In genomic region chr20:13141541-13141940, GRCh38 we compare ENCODE assay signal across 18 cellular contexts.
DNase-seq lines count a peak whose midpoint lies in the region; ATAC-seq and TF ChIP-seq lines count a peak whose summit lies in the region.
"Had no signal": no experiment of that assay in that cellular context is flagged by ENCODE, and none has a peak within 500 bp of the region (broad histone marks: within the 10 kb centered on the region; RNA-seq: fewer than 3 reads in every experiment).

No MANE protein-coding gene starts in this region.

- H3K4me3 Mint-ChIP-seq in activated CD8-positive, alpha-beta memory T cell treated with anti-CD3 and anti-CD28 coated beads, Interleukin-2, amount 10 ng/mL, durations not matched to agents 7 days and 5 days: no peak overlapping the region
- H3K4me3 Mint-ChIP-seq: activated T-helper 17 cell treated with anti-CD3 and anti-CD28 coated beads, Interleukin-2, amount 50 U/mL, for 72 hours had no signal

- POLR2A ChIA-PET in SK-N-SH (lab: Yijun Ruan, JAX): no interaction called here

- H3K36me3 Mint-ChIP-seq in activated CD8-positive, alpha-beta memory T cell treated with anti-CD3 and anti-CD28 coated beads, Interleukin-2, amount 10 ng/mL, durations not matched to agents 7 days and 5 days: no peaks in the 10 kb centered on the region

- H3K79me2 ChIP-seq in SK-N-SH (ENCODE audit: insufficient read depth): no peaks in the 10 kb centered on the region

- no peaks in the 10 kb centered on the region for H3F3A ChIP-seq in SK-N-SH (replicated peaks; ENCODE audit: insufficient read depth)

- no peak for ATAC-seq in activated CD8-positive, alpha-beta memory T cell treated with anti-CD3 and anti-CD28 coated beads, Interleukin-2, amount 10 ng/mL, durations not matched to agents 7 days and 5 days
- no peak for ATAC-seq in HG03159 (IDR thresholded peaks at IDR 0.05; ENCODE audit: unreplicated experiment)
- ATAC-seq: activated T-helper 17 cell treated with anti-CD3 and anti-CD28 coated beads, Interleukin-2, amount 50 U/mL, for 72 hours; gastroesophageal sphincter; left colon had no signal

- TF ChIP-seq CTCF in SK-N-SH (IDR thresholded peaks at IDR 0.05) (no peak), BE2C (IDR thresholded peaks at IDR 0.05; ENCODE audit: low read depth, low read length) (no peak), spleen (IDR thresholded peaks at IDR 0.05 in 8 of 11, conservative IDR thresholded peaks at IDR 0.05 in 3 of 11) (no peak)

- H3K27me3 ChIP-seq in SK-N-SH (ENCODE audit: insufficient read depth) (no peaks in the 10 kb centered on the region), BE2C (peaks cover 7% of the 10 kb centered on the region; the same call in 1 of the 2 replicates), spleen (replicated peaks in 1 of 7) (peaks cover 0 to 6% (median 0%) of the 10 kb centered on the region in 7 donors)
- H3K27me3 ChIP-seq: adrenal gland, gastroesophageal sphincter had no signal

- peaks cover 9% of the 10 kb centered on the region for H3K4me1 Mint-ChIP-seq in activated CD8-positive, alpha-beta memory T cell treated with anti-CD3 and anti-CD28 coated beads, Interleukin-2, amount 10 ng/mL, durations not matched to agents 7 days and 5 days
- H3K4me1 Mint-ChIP-seq: activated T-helper 17 cell treated with anti-CD3 and anti-CD28 coated beads, Interleukin-2, amount 50 U/mL, for 72 hours had no signal

- H3K36me3 ChIP-seq in SK-N-SH (replicated peaks in 1 of 2; ENCODE audit: control insufficient read depth in 1 of 2, insufficient read depth in 2 of 2, low read length in 1 of 2) (no peaks in the 10 kb centered on the region), BE2C (no peaks in the 10 kb centered on the region), spleen (no peaks in the 10 kb centered on the region)
- H3K36me3 ChIP-seq: adrenal gland, gastroesophageal sphincter had no signal

- no peak for TF ChIP-seq EP300 in SK-N-SH (IDR thresholded peaks at IDR 0.05; ENCODE audit: borderline replicate concordance in 1 of 2, low read depth in 1 of 2, low read length in 1 of 2)

- no peaks in the 10 kb centered on the region for H3K9me3 Mint-ChIP-seq in activated CD8-positive, alpha-beta memory T cell treated with anti-CD3 and anti-CD28 coated beads, Interleukin-2, amount 10 ng/mL, durations not matched to agents 7 days and 5 days (ENCODE audit: low read depth)

- no peaks in the 10 kb centered on the region for H3K9me2 ChIP-seq in SK-N-SH

- TF ChIP-seq RAD21 in SK-N-SH (IDR thresholded peaks at IDR 0.05; ENCODE audit: low read length): no peak

- peaks cover 10% of the 10 kb centered on the region for H3K27me3 Mint-ChIP-seq in activated CD8-positive, alpha-beta memory T cell treated with anti-CD3 and anti-CD28 coated beads, Interleukin-2, amount 10 ng/mL, durations not matched to agents 7 days and 5 days

- H3K9ac ChIP-seq in SK-N-SH: no peak overlapping the region

- WGBS in SK-N-SH (ENCODE audit: low lambda C conversion rate): 3% methylated on average over 3 of the region's 3 CpGs
- 80 to 90% (median 89%) methylated on average over 3 of the region's 3 CpGs for whole genome bisulfite sequencing in spleen, 5 donors

- H3K4me3 ChIP-seq in SK-N-SH (ENCODE audit: low read depth in 2 of 2, low read length in 1 of 2): no peak overlapping the region
- no peak overlapping the region for H3K4me3 ChIP-seq in BE2C (ENCODE audit: low read depth, low read length)
- no peak overlapping the region for H3K4me3 ChIP-seq in spleen
- H3K4me3 ChIP-seq: adrenal gland, gastroesophageal sphincter had no signal

- intact Hi-C loops in spleen (cut with DNase I; ENCODE audit: low total_unique reads): no loop called here

- CTCF ChIA-PET in SK-N-SH (lab: Yijun Ruan, JAX): interaction anchor here (0.7 to 1.2 kb wide), 5 partner anchors 18 to 631 kb away, joined by 3 to 4 read pairs (median 3); no protein-coding TSS in a partner anchor
- CTCF ChIA-PET in activated CD8-positive, alpha-beta memory T cell treated with anti-CD3 and anti-CD28 coated beads, Interleukin-2, amount 10 ng/mL, durations not matched to agents 7 days and 5 days (lab: Charles Lee): no interaction called here

- H3K9me3 ChIP-seq in SK-N-SH (no peaks in the 10 kb centered on the region), BE2C (no peaks in the 10 kb centered on the region), spleen (no peaks in the 10 kb centered on the region)
- H3K9me3 ChIP-seq: adrenal gland, gastroesophageal sphincter had no signal

- DNase-seq in AG08395 (ENCODE audit: low spot score) (peak; percentile 24), H4 (ENCODE audit: low spot score) (peak; percentile 21), SK-N-SH (peak; percentile 35), kidney glomerular epithelial cell (lab: John Stamatoyannopoulos, UW) (peak; percentile 4), BE2C (no peak), spleen (no peak)
- no peak for DNase-seq in activated CD8-positive, alpha-beta memory T cell treated with anti-CD3 and anti-CD28 coated beads, Interleukin-2, amount 10 ng/mL, durations not matched to agents 7 days and 5 days
- DNase-seq: adrenal gland; left colon; NCI-H1436; NCI-H2227 treated with DMSO at 0.1 percent for 48 hours; nucleus accumbens; retina; stimulated activated CD4-positive, alpha-beta T cell treated with anti-CD3 and anti-CD28 coated beads, Interleukin-12 subunit alpha, Interleukin-12 subunit beta, amount 100 ng/mL, for 4 hours; SW 1271 had no signal

- no peaks in the 10 kb centered on the region for H4K20me1 ChIP-seq in SK-N-SH (ENCODE audit: insufficient read depth)

- H3K4me1 ChIP-seq in SK-N-SH (ENCODE audit: control insufficient read depth in 1 of 2, insufficient read depth in 2 of 2, low read depth in 1 of 2, low read length in 1 of 2) (peaks cover 0 to 5% of the 10 kb centered on the region in 2 experiments; a peak in 2 of 4 replicates), BE2C (no peaks in the 10 kb centered on the region), spleen (no peaks in the 10 kb centered on the region)
- H3K4me1 ChIP-seq: adrenal gland, gastroesophageal sphincter had no signal

- no peak overlapping the region for H2AFZ ChIP-seq in SK-N-SH (ENCODE audit: low read depth)

- H3K27ac ChIP-seq in SK-N-SH (ENCODE audit: low read depth in 2 of 2, low read length in 1 of 2): no peak overlapping the region
- no peak overlapping the region for H3K27ac ChIP-seq in spleen
- H3K27ac ChIP-seq: adrenal gland, gastroesophageal sphincter had no signal

- no peak overlapping the region for H3K27ac Mint-ChIP-seq in activated CD8-positive, alpha-beta memory T cell treated with anti-CD3 and anti-CD28 coated beads, Interleukin-2, amount 10 ng/mL, durations not matched to agents 7 days and 5 days
- H3K27ac Mint-ChIP-seq: activated T-helper 17 cell treated with anti-CD3 and anti-CD28 coated beads, Interleukin-2, amount 50 U/mL, for 72 hours had no signal

- no peak for TF ChIP-seq POLR2A in spleen (IDR thresholded peaks at IDR 0.05)

- no peak overlapping the region for H3K4me2 ChIP-seq in SK-N-SH

TF ChIP-seq in SK-N-SH, 30 proteins besides CTCF, POLR2A, EP300 and RAD21:
- TF ChIP-seq MEF2A (IDR thresholded peaks at IDR 0.05; ENCODE audit: borderline replicate concordance, low read depth): no peak
- TF ChIP-seq TCF12 (IDR thresholded peaks at IDR 0.05): peak; percentile 69; the same call in 1 of the 2 replicates
- TF ChIP-seq RCOR1 (IDR thresholded peaks at IDR 0.05; ENCODE audit: low read length): peak; percentile 40; the same call in 1 of the 2 replicates

Comparison
In these comparisons a context has a peak if more than half of its experiments do, and no peak if none do; other contexts are left out.
1. DNase-seq: peak in AG08395 (single experiment), H4 (single experiment), SK-N-SH (single experiment) and kidney glomerular epithelial cell (single experiment); none in BE2C (single experiment), activated CD8-positive, alpha-beta memory T cell treated with anti-CD3 and anti-CD28 coated beads, Interleukin-2, amount 10 ng/mL, durations not matched to agents 7 days and 5 days (single experiment) and spleen (single experiment).